In the genomic region with DNA sequence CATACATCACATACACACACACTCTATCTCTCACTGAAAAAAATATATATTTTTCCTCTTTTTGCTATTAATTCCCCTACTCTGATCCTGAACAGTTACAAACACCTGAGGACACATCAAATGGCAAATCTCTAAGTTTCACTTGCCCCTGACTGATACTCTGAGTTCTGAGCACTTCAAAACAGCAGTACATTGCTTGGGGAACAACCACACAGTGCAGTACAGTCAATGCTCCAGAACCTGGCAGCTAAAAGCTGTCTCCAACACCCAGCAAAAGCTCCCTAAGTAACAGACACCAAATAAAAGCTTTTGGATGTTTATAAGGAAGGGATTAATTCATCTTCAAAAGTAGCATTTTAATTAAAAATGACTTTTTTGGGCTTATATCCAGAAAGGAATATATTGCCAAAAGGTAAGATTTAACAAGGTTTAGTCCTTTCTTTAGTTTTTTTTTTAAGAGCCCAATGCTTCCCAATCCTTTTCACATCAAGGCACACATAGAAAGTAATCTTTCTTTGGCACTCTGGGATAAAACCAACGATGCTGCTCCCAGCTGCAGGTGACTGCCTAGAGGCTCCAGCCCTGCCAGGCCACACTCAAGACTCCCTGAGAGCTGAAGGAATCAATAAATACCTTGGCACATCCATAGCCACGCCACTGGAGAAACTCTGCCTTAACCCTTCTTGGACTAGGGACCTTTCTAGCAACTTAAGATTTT, we compare ENCODE assay signal across 1 cellular context.
TF ChIP-seq lines count a peak whose summit lies in the region.

No MANE protein-coding gene starts in this region.

TF ChIP-seq in IMR-90, 13 proteins besides CTCF, POLR2A, EP300 and RAD21:
- TF ChIP-seq RCOR1 (IDR thresholded peaks at IDR 0.05; ENCODE audit: insufficient replicate concordance, low read length): no peak
- TF ChIP-seq MXI1 (IDR thresholded peaks at IDR 0.05; ENCODE audit: borderline replicate concordance, low read depth, low read length): no peak
- TF ChIP-seq USF2 (IDR thresholded peaks at IDR 0.05; ENCODE audit: low read depth, low read length): no peak
- no peak for TF ChIP-seq MAFK (IDR thresholded peaks at IDR 0.05; ENCODE audit: low read depth, low read length)
